In the genomic region with DNA sequence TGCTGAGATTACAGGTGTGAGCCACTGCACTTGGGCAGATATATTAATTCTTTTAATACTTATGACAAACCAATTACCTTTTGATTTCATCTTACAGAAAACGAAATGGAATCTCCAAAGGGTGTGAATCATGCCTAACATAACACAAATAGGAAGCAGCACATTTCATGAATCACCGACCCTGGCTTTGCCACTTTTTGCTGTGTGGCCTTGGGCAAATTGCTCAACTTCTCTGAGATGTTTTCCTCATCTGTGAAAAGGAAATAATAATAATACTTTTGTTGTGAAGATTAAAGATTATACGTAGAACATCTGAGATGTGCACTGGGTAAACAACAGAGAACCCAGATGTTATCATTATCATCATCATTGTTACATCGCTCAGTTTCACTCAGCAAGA, we compare ENCODE assay signal across 29 cellular contexts. TPM values are rescaled to one million over a fixed set of nuclear protein-coding genes. Genes with fewer than 3 reads are reported as not detected.
"Had no signal": no experiment of that assay in that cellular context is flagged by ENCODE, and none has a peak within 500 bp of the region (broad histone marks: within the 10 kb centered on the region; RNA-seq: fewer than 3 reads in every experiment).

No MANE protein-coding gene starts in this region.

- H3K27me3 ChIP-seq: left lung, neutrophil, ovary, upper lobe of left lung, vagina had no signal

- H3K27me3 Mint-ChIP-seq: activated CD4-positive, alpha-beta T cell treated with anti-CD3 and anti-CD28 coated beads, Interleukin-2, amount 10 ng/mL, durations not matched to agents 7 days and 5 days; activated CD8-positive, alpha-beta T cell treated with anti-CD3 and anti-CD28 coated beads for 36 hours; progenitor cell of endocrine pancreas; stimulated activated naive CD8-positive, alpha-beta T cell treated with anti-CD3 and anti-CD28 coated beads, Interleukin-15, amount 100 ng/mL, for 72 hours had no signal

- H3K4me1 Mint-ChIP-seq: immature natural killer cell; stimulated activated effector memory CD8-positive, alpha-beta T cell treated with anti-CD3 and anti-CD28 coated beads, Interleukin-12 subunit alpha, Interleukin-12 subunit beta, amount 100 ng/mL, for 72 hours had no signal

- H3K9me3 Mint-ChIP-seq: activated CD4-positive, alpha-beta T cell treated with anti-CD3 and anti-CD28 coated beads, Interleukin-2, amount 10 ng/mL, durations not matched to agents 7 days and 5 days; activated CD8-positive, alpha-beta T cell treated with anti-CD3 and anti-CD28 coated beads for 36 hours; activated T-cell treated with anti-CD3 and anti-CD28 coated beads, Interleukin-2, amount 50 U/mL, for 4 hours had no signal

- H3K4me1 ChIP-seq: left lung, upper lobe of left lung had no signal

- H3K9me3 ChIP-seq: left lung, mucosa of descending colon, neutrophil, ovary, upper lobe of left lung, vagina had no signal

- H3K36me3 Mint-ChIP-seq: immature natural killer cell; stimulated activated effector memory CD8-positive, alpha-beta T cell treated with anti-CD3 and anti-CD28 coated beads, Interleukin-12 subunit alpha, Interleukin-12 subunit beta, amount 100 ng/mL, for 72 hours had no signal

- ATAC-seq: activated CD8-positive, alpha-beta T cell treated with anti-CD3 and anti-CD28 coated beads for 36 hours; activated T-cell treated with anti-CD3 and anti-CD28 coated beads, Interleukin-2, amount 50 U/mL, for 4 hours; activated T-helper 17 cell treated with anti-CD3 and anti-CD28 coated beads, Interleukin-2, amount 50 U/mL, for 72 hours; left lung; stimulated activated effector memory CD8-positive, alpha-beta T cell treated with anti-CD3 and anti-CD28 coated beads, Interleukin-12 subunit alpha, Interleukin-12 subunit beta, amount 100 ng/mL, for 72 hours had no signal

- H3K4me3 ChIP-seq: left lung, lung, mucosa of descending colon, ovary, skin epidermis, upper lobe of left lung, vagina had no signal

- FAIRE-seq: colon had no signal

- H3K27ac Mint-ChIP-seq: activated CD4-positive, alpha-beta T cell treated with anti-CD3 and anti-CD28 coated beads, Interleukin-2, amount 10 ng/mL, durations not matched to agents 7 days and 5 days; activated CD8-positive, alpha-beta T cell treated with anti-CD3 and anti-CD28 coated beads for 36 hours; immature natural killer cell; progenitor cell of endocrine pancreas; stimulated activated effector memory CD8-positive, alpha-beta T cell treated with anti-CD3 and anti-CD28 coated beads, Interleukin-12 subunit alpha, Interleukin-12 subunit beta, amount 100 ng/mL, for 72 hours; stimulated activated naive CD8-positive, alpha-beta T cell treated with anti-CD3 and anti-CD28 coated beads, Interleukin-15, amount 100 ng/mL, for 72 hours had no signal

- H3K36me3 ChIP-seq: left lung, neutrophil, ovary, upper lobe of left lung, vagina had no signal

- DNase-seq: activated CD4-positive, alpha-beta T cell treated with anti-CD3 and anti-CD28 coated beads, Interleukin-2, amount 10 ng/mL, durations not matched to agents 7 days and 5 days; activated CD4-positive, CD25-positive, alpha-beta regulatory T cell treated with anti-CD3 and anti-CD28 coated beads, Interleukin-2, amount 50 U/mL, for 72 hours; activated CD8-positive, alpha-beta T cell treated with anti-CD3 and anti-CD28 coated beads for 36 hours; activated gamma-delta T cell treated with Interleukin-2 at 50 U/mL for 16 hours; activated T-cell treated with anti-CD3 and anti-CD28 coated beads, Interleukin-2, amount 50 U/mL, for 4 hours; dermis blood vessel endothelial cell; effector CD4-positive, alpha-beta T cell; erythroblast; head of caudate nucleus; hypothalamus; immature natural killer cell; kidney glomerular epithelial cell; left lung; ovary; stimulated activated CD4-positive, alpha-beta T cell treated with anti-CD3 and anti-CD28 coated beads, Interleukin-12 subunit alpha, Interleukin-12 subunit beta, amount 100 ng/mL, for 4 hours; stimulated activated CD4-positive, alpha-beta T cell treated with anti-CD3 and anti-CD28 coated beads, Interleukin-4, amount 100 ng/mL, for 1 hour; stimulated activated naive CD8-positive, alpha-beta T cell treated with anti-CD3 and anti-CD28 coated beads, Interleukin-15, amount 100 ng/mL, for 72 hours; substantia nigra; upper lobe of left lung had no signal

- H3K4me3 Mint-ChIP-seq: activated CD4-positive, alpha-beta T cell treated with anti-CD3 and anti-CD28 coated beads, Interleukin-2, amount 10 ng/mL, durations not matched to agents 7 days and 5 days; activated CD8-positive, alpha-beta T cell treated with anti-CD3 and anti-CD28 coated beads for 36 hours; activated T-cell treated with anti-CD3 and anti-CD28 coated beads, Interleukin-2, amount 50 U/mL, for 4 hours; immature natural killer cell; nephron; stimulated activated effector memory CD8-positive, alpha-beta T cell treated with anti-CD3 and anti-CD28 coated beads, Interleukin-12 subunit alpha, Interleukin-12 subunit beta, amount 100 ng/mL, for 72 hours; stimulated activated naive CD8-positive, alpha-beta T cell treated with anti-CD3 and anti-CD28 coated beads, Interleukin-15, amount 100 ng/mL, for 72 hours had no signal

- H3K27ac ChIP-seq: left lung, neutrophil, ovary, skin epidermis, upper lobe of left lung, vagina had no signal

RNA-seq across cellular contexts. Expression of a gene that starts 50.7 kb away (rescaled TPM):
- total RNA-seq: activated CD4-positive, alpha-beta T cell treated with anti-CD3 and anti-CD28 coated beads, Interleukin-2, amount 10 ng/mL, durations not matched to agents 7 days and 5 days; activated CD8-positive, alpha-beta T cell treated with anti-CD3 and anti-CD28 coated beads for 36 hours; dermis blood vessel endothelial cell had no signal
- polyA plus RNA-seq: immature natural killer cell had no signal
